21 cellular contexts compared by ENCODE assay signal in genomic region chr12:42070056-42070455, GRCh38.
"Had no signal": no experiment of that assay in that cellular context is flagged by ENCODE, and none has a peak within 500 bp of the region (broad histone marks: within the 10 kb centered on the region; RNA-seq: fewer than 3 reads in every experiment).

No MANE protein-coding gene starts in this region.

- H3K27ac Mint-ChIP-seq: naive thymus-derived CD8-positive, alpha-beta T cell had no signal

- H3K4me3 ChIP-seq: hepatocyte, lung, sigmoid colon, stomach had no signal

- DNase-seq: cortex of kidney; effector memory CD4-positive, alpha-beta T cell; foreskin melanocyte; head of caudate nucleus; left colon; left ventricle myocardium superior; mesenchymal stem cell; midbrain; naive thymus-derived CD8-positive, alpha-beta T cell; sigmoid colon; small intestine; stimulated activated CD4-positive, alpha-beta T cell treated with anti-CD3 and anti-CD28 coated beads, Interleukin-12 subunit alpha, Interleukin-12 subunit beta, amount 100 ng/mL, for 4 hours; stimulated activated naive CD4-positive, alpha-beta T cell; stomach; substantia nigra; trophoblast cell had no signal

- H2AFZ ChIP-seq: hepatocyte had no signal

- H3K79me2 ChIP-seq: hepatocyte had no signal

- H3K9me3 ChIP-seq: neutrophil, sigmoid colon, stomach had no signal

- H3K4me1 ChIP-seq: stomach had no signal

- ATAC-seq: esophagus mucosa; left colon; left ventricle myocardium superior; naive thymus-derived CD8-positive, alpha-beta T cell had no signal

- H3K4me1 Mint-ChIP-seq: naive thymus-derived CD8-positive, alpha-beta T cell had no signal

- H3K4me3 Mint-ChIP-seq: naive thymus-derived CD8-positive, alpha-beta T cell had no signal

- H3K4me2 ChIP-seq: hepatocyte had no signal

- H3K27me3 ChIP-seq: hepatocyte, neutrophil, sigmoid colon, stomach had no signal

- H3K36me3 ChIP-seq: neutrophil, sigmoid colon, stomach had no signal

- FAIRE-seq: endometrium, small intestine had no signal

- H3K27ac ChIP-seq: hepatocyte, neutrophil, sigmoid colon, stomach had no signal
